In genomic region chr20:13458860-13459451, GRCh38 we compare ENCODE assay signal across 8 cellular contexts.
DNase-seq lines count a peak whose midpoint lies in the region; ATAC-seq and TF ChIP-seq lines count a peak whose summit lies in the region.

No MANE protein-coding gene starts in this region.

- in situ Hi-C loops in astrocyte of the spinal cord (cut with HindIII; ENCODE audit: low sequenced_read_pairs) = no loop called here

- H3K27me3 Mint-ChIP-seq in activated T-cell treated with anti-CD3 and anti-CD28 coated beads, Interleukin-2, amount 50 U/mL, for 24 hours = no peaks in the 10 kb centered on the region

- no peak overlapping the region for H3K4me3 Mint-ChIP-seq in activated T-cell treated with anti-CD3 and anti-CD28 coated beads, Interleukin-2, amount 50 U/mL, for 24 hours

- ATAC-seq in GM18499 (IDR thresholded peaks at IDR 0.05; ENCODE audit: insufficient read depth, unreplicated experiment) (peak; percentile 77), HG02798 (IDR thresholded peaks at IDR 0.05; ENCODE audit: poor library complexity, unreplicated experiment) (peak; percentile 97), left lobe of liver (peak; percentile 80)

- peak; percentile 87 for TF ChIP-seq CTCF in AG10803 (conservative IDR thresholded peaks at IDR 0.05; ENCODE audit: low read length)
- peak; percentile 85 for TF ChIP-seq CTCF in astrocyte of the spinal cord (IDR thresholded peaks at IDR 0.05; ENCODE audit: low read depth, low read length)

- DNase-seq in AG10803 (ENCODE audit: low read depth) (peak; percentile 42), NCI-H1105 (lab: John Stamatoyannopoulos, UW) (peak; percentile 7), astrocyte of the spinal cord (ENCODE audit: low read depth, low spot score) (peak; percentile 29), left lobe of liver (ENCODE audit: low spot score) (no peak), occipital lobe (lab: John Stamatoyannopoulos, UW) (no peak)
- DNase-seq in activated T-cell treated with anti-CD3 and anti-CD28 coated beads, Interleukin-2, amount 50 U/mL, for 24 hours = no peak

- H3K36me3 Mint-ChIP-seq in activated T-cell treated with anti-CD3 and anti-CD28 coated beads, Interleukin-2, amount 50 U/mL, for 24 hours (ENCODE audit: low read depth) = peaks cover 13% of the 10 kb centered on the region

- H3K9me3 Mint-ChIP-seq in activated T-cell treated with anti-CD3 and anti-CD28 coated beads, Interleukin-2, amount 50 U/mL, for 24 hours = no peaks in the 10 kb centered on the region

- no peak overlapping the region for H3K27ac Mint-ChIP-seq in activated T-cell treated with anti-CD3 and anti-CD28 coated beads, Interleukin-2, amount 50 U/mL, for 24 hours

- no peaks in the 10 kb centered on the region for H3K4me1 Mint-ChIP-seq in activated T-cell treated with anti-CD3 and anti-CD28 coated beads, Interleukin-2, amount 50 U/mL, for 24 hours (ENCODE audit: low read depth)

- no peak overlapping the region for H3K4me3 ChIP-seq in AG10803 (ENCODE audit: low read length)
- H3K4me3 ChIP-seq in astrocyte of the spinal cord (ENCODE audit: low read depth, low read length) = no peak overlapping the region

Comparison
In these comparisons a context has a peak if more than half of its experiments do, and no peak if none do; other contexts are left out.
1. DNase-seq: peak in AG10803 (single experiment), NCI-H1105 (single experiment) and astrocyte of the spinal cord (single experiment); none in left lobe of liver (single experiment), occipital lobe (single experiment) and activated T-cell treated with anti-CD3 and anti-CD28 coated beads, Interleukin-2, amount 50 U/mL, for 24 hours (single experiment).
2. Peak in every context shown above with its lines, with median percentiles within 50 percentile points of each other: ATAC-seq.